ENCODE assay signal across 8 cellular contexts in genomic region chr1:151539321-151540020, GRCh38. TPM values are rescaled to one million over a fixed set of nuclear protein-coding genes. Genes with fewer than 3 reads are reported as not detected.
DNase-seq lines count a peak whose midpoint lies in the region; ATAC-seq, FAIRE-seq and TF ChIP-seq lines count a peak whose summit lies in the region.

No MANE protein-coding gene starts in this region.

- H4K5ac ChIP-seq in H1 (ENCODE audit: insufficient read length, low read depth, low read length): no peak overlapping the region

- peak overlapping the region; percentile 77 for H2BK12ac ChIP-seq in H1 (ENCODE audit: low read depth, low read length)

- H3K23ac ChIP-seq in H1 (ENCODE audit: insufficient read length): no peak overlapping the region

- peak overlapping the region; percentile 85; the same call in 1 of the 2 replicates for H4K8ac ChIP-seq in H1 (ENCODE audit: extremely low read depth, insufficient read depth, low read length)

- H3K9me3 ChIP-seq in H1 (ENCODE audit: insufficient read depth in 2 of 2, low read depth in 1 of 2, low read length in 1 of 2): no peaks in the 10 kb centered on the region
- H3K9me3 ChIP-seq in lung (ENCODE audit: control insufficient read depth in 2 of 2, insufficient read depth in 1 of 2, low read length in 1 of 2): no peaks in the 10 kb centered on the region

- H3K27ac ChIP-seq in H1 (ENCODE audit: low read depth, low read length): peak overlapping the region; percentile 78
- H3K27ac ChIP-seq in lung (ENCODE audit: low read depth in 1 of 2, low read length in 1 of 2): peak overlapping the region in 1 of 2 donors; percentile 81
- H3K27ac ChIP-seq in substantia nigra (ENCODE audit: low read depth, low read length, poor library complexity, severe bottlenecking): peak overlapping the region; percentile 35

- H2BK5ac ChIP-seq in H1 (ENCODE audit: low read depth, low read length): peak overlapping the region; percentile 82

- no peak overlapping the region for H2AFZ ChIP-seq in H1 (ENCODE audit: low read length)

- H2BK15ac ChIP-seq in H1 (ENCODE audit: low read length): no peak overlapping the region

- 0 out of 2 replicates have a peak overlapping the region, but pooled peaks have one; percentile 47 for H2AK5ac ChIP-seq in H1 (ENCODE audit: low read depth, low read length)

- TF ChIP-seq EP300 in H1 (IDR thresholded peaks at IDR 0.05; ENCODE audit: borderline replicate concordance in 1 of 2, low read depth in 2 of 2, low read length in 2 of 2): no peak; a peak in 1 of 3 replicates

- in situ Hi-C loops in GM13977 (cut with MboI; ENCODE audit: low pct_unique_long_range_greater_than_20kb, low sequenced_read_pairs, unreplicated experiment): no loop called here

- FAIRE-seq in H1 (lab: Jason Lieb, UNC): peak; percentile 7

- TF ChIP-seq CTCF in AG04449 (IDR thresholded peaks at IDR 0.05; ENCODE audit: insufficient read depth, low read length, missing control alignments): no peak
- no peak for TF ChIP-seq CTCF in GM13977 (IDR thresholded peaks at IDR 0.05; ENCODE audit: extremely low read depth, insufficient read depth, missing control alignments)
- no peak for TF ChIP-seq CTCF in H1 (IDR thresholded peaks at IDR 0.05; ENCODE audit: control extremely low read depth in 1 of 3, insufficient read depth in 1 of 3, low read depth in 1 of 3, low read length in 3 of 3)
- no peak for TF ChIP-seq CTCF in lung (IDR thresholded peaks at IDR 0.05; ENCODE audit: control extremely low read depth, extremely low read depth)

- no peaks in the 10 kb centered on the region; the same call in 1 of the 2 replicates for H3K79me1 ChIP-seq in H1 (ENCODE audit: low read depth, low read length)

- H3K4me1 ChIP-seq in H1 (replicated peaks in 1 of 4; ENCODE audit: control insufficient read depth in 3 of 4, insufficient read depth in 4 of 4, low read length in 3 of 4): peaks cover 0 to 7% (median 6%) of the 10 kb centered on the region in 4 experiments; a peak in 6 of 7 replicates
- H3K4me1 ChIP-seq in lung (ENCODE audit: control insufficient read depth in 2 of 2, insufficient read depth in 2 of 2, low read length in 2 of 2): peaks cover 0 to 9% of the 10 kb centered on the region in 2 donors

- no peak overlapping the region for H3K4ac ChIP-seq in H1 (replicated peaks; ENCODE audit: insufficient read length, low read depth, low read length)

- no peak overlapping the region for H4K91ac ChIP-seq in H1 (replicated peaks; ENCODE audit: insufficient read length, low read length)

- H3K27me3 ChIP-seq in H1 (replicated peaks in 1 of 4; ENCODE audit: control insufficient read depth in 3 of 4, extremely low read depth in 1 of 4, insufficient read depth in 3 of 4, low read length in 3 of 4) (no peaks in the 10 kb centered on the region), lung (ENCODE audit: control insufficient read depth, insufficient read depth) (no peaks in the 10 kb centered on the region)

- peak; percentile 57 to 96; a peak in 2 of 3 replicates for TF ChIP-seq POLR2A in H1 (IDR thresholded peaks at IDR 0.05; ENCODE audit: control extremely low read depth in 1 of 2, low read depth in 2 of 2, low read length in 2 of 2)

- no peak for TF ChIP-seq RAD21 in H1 (IDR thresholded peaks at IDR 0.05 in 1 of 2, conservative IDR thresholded peaks at IDR 0.05 in 1 of 2; ENCODE audit: low read depth in 2 of 2, low read length in 2 of 2)

- H4K20me1 ChIP-seq in H1 (replicated peaks in 1 of 2; ENCODE audit: control insufficient read depth in 1 of 2, insufficient read depth in 2 of 2, low read length in 2 of 2): peaks cover 0 to 3% of the 10 kb centered on the region in 2 experiments

- CTCF ChIA-PET in AG04449 (lab: Yijun Ruan, JAX): interaction anchor here (1.0 to 1.9 kb wide), 3 partner anchors 19 to 195 kb away, joined by 3 to 8 read pairs (median 4); no protein-coding TSS in a partner anchor
- CTCF ChIA-PET in H1 (lab: Charles Lee; ENCODE audit: partially characterized antibody): interaction anchor here (0.9 to 2.2 kb wide), 4 partner anchors 12 to 282 kb away, joined by 3 to 8 read pairs (median 4); no protein-coding TSS in a partner anchor

- peak overlapping the region; percentile 70 to 84 for H3K4me2 ChIP-seq in H1 (ENCODE audit: insufficient read depth in 1 of 2, low read depth in 2 of 2, low read length in 2 of 2)

- H3K4me3 ChIP-seq in AG04449 (ENCODE audit: low read depth, low read length): peak overlapping the region; percentile 81
- H3K4me3 ChIP-seq in H1 (ENCODE audit: extremely low read depth in 1 of 4, insufficient read depth in 2 of 4, low read depth in 3 of 4, low read length in 4 of 4): peak overlapping the region; percentile 65 to 95 (median 82); a peak in 5 of 8 replicates
- no peak overlapping the region for H3K4me3 ChIP-seq in lung

- 65% methylated on average over 7 of the region's 7 CpGs; no CpG with 5 or more reads in 1 of the 2 experiments for WGBS in H1 (ENCODE audit: extremely low coverage in 1 of 2, insufficient coverage in 1 of 2, insufficient read length in 1 of 2, insufficient replicate concordance in 2 of 2, low coverage in 1 of 2, low lambda C conversion rate in 2 of 2, missing lambda C conversion rate in 1 of 2), 2 experiments
- WGBS in lung, 2 donors: 18 to 25% methylated on average over 7 of the region's 7 CpGs

- no peak overlapping the region for H2BK120ac ChIP-seq in H1 (replicated peaks; ENCODE audit: low read depth, low read length)

- peaks cover 0 to 23% of the 10 kb centered on the region in 2 experiments; a peak in 2 of 4 replicates for H3K79me2 ChIP-seq in H1 (ENCODE audit: control insufficient read depth in 1 of 2, insufficient read depth in 2 of 2, low read length in 2 of 2)

- H3K56ac ChIP-seq in H1 (replicated peaks; ENCODE audit: insufficient read length, low read depth, low read length): no peak overlapping the region

- H3K36me3 ChIP-seq in H1 (ENCODE audit: control insufficient read depth in 2 of 4, insufficient read depth in 4 of 4, low read length in 3 of 4): peaks cover 15 to 29% (median 25%) of the 10 kb centered on the region in 4 experiments
- H3K36me3 ChIP-seq in lung (ENCODE audit: control insufficient read depth in 2 of 2, insufficient read depth in 2 of 2, low read length in 2 of 2): peaks cover 0 to 2% of the 10 kb centered on the region in 2 donors

- H3K14ac ChIP-seq in H1 (ENCODE audit: insufficient read length): no peak overlapping the region

- no peak for DNase-seq in AG04449 (ENCODE audit: low read depth, low spot score)
- DNase-seq in GM13977 (ENCODE audit: low spot score): peak; percentile 56
- DNase-seq in NCI-H1694 (lab: John Stamatoyannopoulos, UW): peak; percentile 23
- DNase-seq in T1000 (lab: John Stamatoyannopoulos, UW): peak; percentile 69
- DNase-seq in H1 (ENCODE audit: low read depth in 1 of 2, low spot score in 2 of 2): no peak
- DNase-seq in lung (ENCODE audit: low spot score): peak; percentile 93
- DNase-seq in substantia nigra (lab: John Stamatoyannopoulos, UW): peak in 26 of 49 donors; percentile 1 to 94 (median 24)

- POLR2A ChIA-PET in AG04449 (lab: Yijun Ruan, JAX): interaction anchor here (0.9 to 1.2 kb wide), 4 partner anchors 9 to 80 kb away, joined by 4 to 5 read pairs (median 4); partner anchors contain the start of gene POGZ
- POLR2A ChIA-PET in H1 (lab: Charles Lee; ENCODE audit: partially characterized antibody): interaction anchor here (0.7 to 18.0 kb wide), 40 partner anchors 9 to 495 kb away, joined by 3 to 283 read pairs (median 5); partner anchors contain the start of genes CELF3, CGN, MRPL9 and PSMB4

- ATAC-seq in HG02981 (IDR thresholded peaks at IDR 0.05; ENCODE audit: unreplicated experiment) (peak; percentile 37), lung (ENCODE audit: insufficient read depth, low FRiP score) (peak; percentile 58)

- peaks cover 9% of the 10 kb centered on the region; the same call in 1 of the 2 replicates for H3K23me2 ChIP-seq in H1 (ENCODE audit: low read depth, low read length)

- H3K9ac ChIP-seq in H1 (replicated peaks in 1 of 4; ENCODE audit: extremely low read depth in 1 of 4, low read depth in 3 of 4, low read length in 3 of 4): peak overlapping the region in 3 of 4 experiments; percentile 54 to 84 (median 65); a peak in 6 of 7 replicates

- no peak overlapping the region; the same call in 1 of the 2 replicates for H3K18ac ChIP-seq in H1 (ENCODE audit: extremely low read depth, low read length)

- H2BK20ac ChIP-seq in H1 (ENCODE audit: low read length): no peak overlapping the region

TF ChIP-seq in H1, 55 proteins besides CTCF, POLR2A, EP300 and RAD21 (continues in another document):
- TF ChIP-seq HDAC2 (IDR thresholded peaks at IDR 0.05; ENCODE audit: borderline replicate concordance in 1 of 2, low read depth in 2 of 2, low read length in 2 of 2): no peak
- no peak for TF ChIP-seq BRCA1 (IDR thresholded peaks at IDR 0.05; ENCODE audit: low read depth, low read length)
- TF ChIP-seq RBBP5 (IDR thresholded peaks at IDR 0.05; ENCODE audit: borderline replicate concordance, low read depth, low read length): 0 out of 2 replicates have a peak, but pooled peaks have one; percentile 18

RNA-seq across cellular contexts. Expression of gene TUFT1, which starts 0.6 kb away (rescaled TPM):
- 10.1 and 10.4 TPM in 2 replicates for total RNA-seq in H1 (2021; fragmentation: NEBNext Ultra II Directional; extraction: Animal tissue kit (Norgen Biotek cat#: 25700))
- polyA plus RNA-seq in H1 (2011; rRNA removed) (6.6 and 7.3 TPM in 2 replicates), lung (1 to 10 TPM; 5.6 to 6.2 TPM)
- 9.6 TPM for polyA plus RNA-seq in H1 (2011; cell fraction: cytosol; rRNA removed)
- polyA plus RNA-seq in H1 (2011; cell fraction: nucleus; rRNA removed): 6.9 TPM
- 8.2 to 9.3 TPM (median 8.9 TPM) in 4 replicates for polyA plus RNA-seq in H1 (2012, experiment 1 of 2)
- polyA plus RNA-seq in H1 (2012, experiment 2 of 2): 4.6 TPM
- 7.2 TPM for polyA plus RNA-seq in H1 (2013, experiment 1 of 2)
- polyA plus RNA-seq in H1 (2013, experiment 2 of 2): 7.5 TPM
- polyA minus RNA-seq in H1 (2011; rRNA and poly(A)+ RNA removed): 8.1 and 9.4 TPM in 2 replicates
- 4.2 TPM for polyA minus RNA-seq in H1 (2011; cell fraction: cytosol; rRNA and poly(A)+ RNA removed)
- 5.5 TPM for polyA minus RNA-seq in H1 (2011; cell fraction: nucleus; rRNA and poly(A)+ RNA removed)
- 10 to 100 TPM in 1 of 2 donors, 1 to 10 TPM in 1; 9.2 to 13.9 TPM for total RNA-seq in lung

RNA-seq across cellular contexts. Expression of gene CGN, which starts 28.3 kb away (rescaled TPM):
- 52.7 and 54.6 TPM in 2 replicates for total RNA-seq in H1 (2021; fragmentation: NEBNext Ultra II Directional; extraction: Animal tissue kit (Norgen Biotek cat#: 25700))
- polyA plus RNA-seq in H1 (2011; rRNA removed) (15.9 and 20.4 TPM in 2 replicates), lung (10 to 100 TPM; 23.4 to 34.7 TPM)
- polyA plus RNA-seq in H1 (2011; cell fraction: cytosol; rRNA removed): 15.1 TPM
- polyA plus RNA-seq in H1 (2011; cell fraction: nucleus; rRNA removed): 98.4 TPM
- 47.3 to 55.8 TPM (median 50.2 TPM) in 4 replicates for polyA plus RNA-seq in H1 (2012, experiment 1 of 2)
- 15.9 TPM for polyA plus RNA-seq in H1 (2012, experiment 2 of 2)
- 59.6 TPM for polyA plus RNA-seq in H1 (2013, experiment 1 of 2)
- polyA plus RNA-seq in H1 (2013, experiment 2 of 2): 59.3 TPM
- polyA minus RNA-seq in H1 (2011; rRNA and poly(A)+ RNA removed): 29.1 and 30.2 TPM in 2 replicates
- 14.6 TPM for polyA minus RNA-seq in H1 (2011; cell fraction: cytosol; rRNA and poly(A)+ RNA removed)
- 28.5 TPM for polyA minus RNA-seq in H1 (2011; cell fraction: nucleus; rRNA and poly(A)+ RNA removed)
- 10 to 100 TPM; 38.9 to 74.9 TPM for total RNA-seq in lung

Comparison
In these comparisons a context has a peak if more than half of its experiments do, and no peak if none do; other contexts are left out.
1. DNase-seq: peak in GM13977 (single experiment), NCI-H1694 (single experiment), T1000 (single experiment), lung (single experiment) and substantia nigra (26 of 49); none in AG04449 (single experiment) and H1 (0 of 2).